Comparison of ENCODE assay signal across 8 cellular contexts in the genomic region with DNA sequence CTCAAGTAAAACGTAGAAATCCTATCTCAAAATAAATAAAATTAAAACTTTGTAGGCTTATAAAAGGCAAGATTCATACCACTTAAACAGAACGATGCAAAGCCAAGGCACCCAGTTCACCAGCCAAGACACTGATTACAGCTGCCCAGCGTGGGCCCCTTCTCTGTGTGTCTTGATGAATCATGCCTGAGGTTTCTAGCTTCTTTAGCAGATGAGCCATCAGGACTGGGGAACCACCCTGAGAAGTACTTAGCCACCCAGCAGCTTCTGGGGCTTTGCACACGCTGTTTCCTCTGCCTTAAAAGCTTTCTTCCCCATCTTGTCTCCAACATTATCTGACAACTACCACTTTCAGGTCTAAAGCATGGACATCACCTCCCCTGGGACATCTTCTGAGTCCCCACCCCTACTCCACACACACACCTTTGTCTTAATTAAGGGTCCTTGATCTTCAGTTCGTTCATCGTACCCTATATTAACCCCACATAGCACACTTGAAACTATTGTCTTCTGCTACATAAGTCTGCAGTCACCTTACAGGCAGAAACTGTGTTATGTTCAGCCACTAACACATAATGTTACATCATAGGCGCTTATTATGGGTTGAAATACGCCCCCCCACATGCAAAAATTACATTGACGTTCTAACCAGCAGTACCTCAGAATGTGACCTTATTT. TPM values are rescaled to one million over a fixed set of nuclear protein-coding genes. Genes with fewer than 3 reads are reported as not detected.
DNase-seq lines count a peak whose midpoint lies in the region; ATAC-seq and TF ChIP-seq lines count a peak whose summit lies in the region.
"Had no signal": no experiment of that assay in that cellular context is flagged by ENCODE, and none has a peak within 500 bp of the region (broad histone marks: within the 10 kb centered on the region; RNA-seq: fewer than 3 reads in every experiment).

No MANE protein-coding gene starts in this region.

- TF ChIP-seq CTCF in WTC11 (IDR thresholded peaks at IDR 0.05), result no peak

- no peaks in the 10 kb centered on the region for H3K9me3 Mint-ChIP-seq in WTC11

- DNase-seq in WTC11 (ENCODE audit: low spot score) (no peak), epithelial cell of prostate (ENCODE audit: low read depth, low spot score) (peak; percentile 91), hippocampal formation (lab: John Stamatoyannopoulos, UW) (no peak), RPMI8226 (no peak)
- DNase-seq in stimulated activated CD8-positive, alpha-beta memory T cell treated with anti-CD3 and anti-CD28 coated beads, Interleukin-4, amount 100 ng/mL, for 48 hours, result peak; percentile 77

- CTCF ChIA-PET in WTC11 (lab: Charles Lee), result interaction anchor here (0.9 to 1.4 kb wide), 3 partner anchors 18 to 86 kb away, joined by 3 read pairs; no protein-coding TSS in a partner anchor

- H3K27ac ChIP-seq in epithelial cell of prostate, result peak overlapping the region; percentile 81

- H3K27me3 Mint-ChIP-seq in WTC11 (ENCODE audit: low read depth), result no peaks in the 10 kb centered on the region; the same call in 1 of the 2 replicates

- no peak overlapping the region for H3K4me3 Mint-ChIP-seq in WTC11

- ATAC-seq in GM18909 (IDR thresholded peaks at IDR 0.05; ENCODE audit: poor library complexity, unreplicated experiment) (peak; percentile 53), HG03469 (IDR thresholded peaks at IDR 0.05; ENCODE audit: unreplicated experiment) (peak; percentile 70), WTC11 (peak; percentile 43)

- H3K4me1 Mint-ChIP-seq in WTC11, result no peaks in the 10 kb centered on the region

- POLR2A ChIA-PET in WTC11 (lab: Charles Lee), result no interaction called here

- no peak overlapping the region for H3K27ac Mint-ChIP-seq in WTC11

- H3K36me3 Mint-ChIP-seq in WTC11, result no peaks in the 10 kb centered on the region

TF ChIP-seq in WTC11, 78 proteins besides CTCF, POLR2A, EP300 and RAD21:
- TF ChIP-seq, protein P1, sequence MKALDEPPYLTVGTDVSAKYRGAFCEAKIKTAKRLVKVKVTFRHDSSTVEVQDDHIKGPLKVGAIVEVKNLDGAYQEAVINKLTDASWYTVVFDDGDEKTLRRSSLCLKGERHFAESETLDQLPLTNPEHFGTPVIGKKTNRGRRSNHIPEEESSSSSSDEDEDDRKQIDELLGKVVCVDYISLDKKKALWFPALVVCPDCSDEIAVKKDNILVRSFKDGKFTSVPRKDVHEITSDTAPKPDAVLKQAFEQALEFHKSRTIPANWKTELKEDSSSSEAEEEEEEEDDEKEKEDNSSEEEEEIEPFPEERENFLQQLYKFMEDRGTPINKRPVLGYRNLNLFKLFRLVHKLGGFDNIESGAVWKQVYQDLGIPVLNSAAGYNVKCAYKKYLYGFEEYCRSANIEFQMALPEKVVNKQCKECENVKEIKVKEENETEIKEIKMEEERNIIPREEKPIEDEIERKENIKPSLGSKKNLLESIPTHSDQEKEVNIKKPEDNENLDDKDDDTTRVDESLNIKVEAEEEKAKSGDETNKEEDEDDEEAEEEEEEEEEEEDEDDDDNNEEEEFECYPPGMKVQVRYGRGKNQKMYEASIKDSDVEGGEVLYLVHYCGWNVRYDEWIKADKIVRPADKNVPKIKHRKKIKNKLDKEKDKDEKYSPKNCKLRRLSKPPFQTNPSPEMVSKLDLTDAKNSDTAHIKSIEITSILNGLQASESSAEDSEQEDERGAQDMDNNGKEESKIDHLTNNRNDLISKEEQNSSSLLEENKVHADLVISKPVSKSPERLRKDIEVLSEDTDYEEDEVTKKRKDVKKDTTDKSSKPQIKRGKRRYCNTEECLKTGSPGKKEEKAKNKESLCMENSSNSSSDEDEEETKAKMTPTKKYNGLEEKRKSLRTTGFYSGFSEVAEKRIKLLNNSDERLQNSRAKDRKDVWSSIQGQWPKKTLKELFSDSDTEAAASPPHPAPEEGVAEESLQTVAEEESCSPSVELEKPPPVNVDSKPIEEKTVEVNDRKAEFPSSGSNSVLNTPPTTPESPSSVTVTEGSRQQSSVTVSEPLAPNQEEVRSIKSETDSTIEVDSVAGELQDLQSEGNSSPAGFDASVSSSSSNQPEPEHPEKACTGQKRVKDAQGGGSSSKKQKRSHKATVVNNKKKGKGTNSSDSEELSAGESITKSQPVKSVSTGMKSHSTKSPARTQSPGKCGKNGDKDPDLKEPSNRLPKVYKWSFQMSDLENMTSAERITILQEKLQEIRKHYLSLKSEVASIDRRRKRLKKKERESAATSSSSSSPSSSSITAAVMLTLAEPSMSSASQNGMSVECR (CRISPR knock-in tag; IDR thresholded peaks at IDR 0.05; ENCODE audit: borderline replicate concordance), result no peak
- TF ChIP-seq EMX1 (CRISPR knock-in tag; IDR thresholded peaks at IDR 0.05) (no peak), SP1 (CRISPR knock-in tag; conservative IDR thresholded peaks at IDR 0.05) (no peak), PRRX2 (CRISPR knock-in tag; IDR thresholded peaks at IDR 0.05) (no peak), FOXJ3 (CRISPR knock-in tag; IDR thresholded peaks at IDR 0.05; ENCODE audit: borderline replicate concordance) (no peak), CREB1 (CRISPR knock-in tag; IDR thresholded peaks at IDR 0.05) (no peak), RORB (CRISPR knock-in tag; IDR thresholded peaks at IDR 0.05) (no peak), FOXP1 (CRISPR knock-in tag; IDR thresholded peaks at IDR 0.05; ENCODE audit: borderline replicate concordance) (no peak), ESRRA (CRISPR knock-in tag; IDR thresholded peaks at IDR 0.05; ENCODE audit: borderline replicate concordance) (no peak), GABPB1 (CRISPR knock-in tag; IDR thresholded peaks at IDR 0.05) (no peak), NFATC4 (CRISPR knock-in tag; IDR thresholded peaks at IDR 0.05) (no peak), TP53 (CRISPR knock-in tag; IDR thresholded peaks at IDR 0.05) (no peak), ZNF219 (CRISPR knock-in tag; IDR thresholded peaks at IDR 0.05; ENCODE audit: borderline replicate concordance) (no peak), ATF1 (CRISPR knock-in tag; IDR thresholded peaks at IDR 0.05) (no peak), JUN (CRISPR knock-in tag; IDR thresholded peaks at IDR 0.05) (no peak), ETV6 (CRISPR knock-in tag; IDR thresholded peaks at IDR 0.05) (no peak)
- TF ChIP-seq, protein P2, sequence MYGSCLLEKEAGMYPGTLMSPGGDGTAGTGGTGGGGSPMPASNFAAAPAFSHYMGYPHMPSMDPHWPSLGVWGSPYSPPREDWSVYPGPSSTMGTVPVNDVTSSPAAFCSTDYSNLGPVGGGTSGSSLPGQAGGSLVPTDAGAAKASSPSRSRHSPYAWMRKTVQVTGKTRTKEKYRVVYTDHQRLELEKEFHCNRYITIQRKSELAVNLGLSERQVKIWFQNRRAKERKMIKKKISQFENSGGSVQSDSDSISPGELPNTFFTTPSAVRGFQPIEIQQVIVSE (CRISPR knock-in tag; IDR thresholded peaks at IDR 0.05; ENCODE audit: borderline replicate concordance), result no peak
- TF ChIP-seq, protein P3, sequence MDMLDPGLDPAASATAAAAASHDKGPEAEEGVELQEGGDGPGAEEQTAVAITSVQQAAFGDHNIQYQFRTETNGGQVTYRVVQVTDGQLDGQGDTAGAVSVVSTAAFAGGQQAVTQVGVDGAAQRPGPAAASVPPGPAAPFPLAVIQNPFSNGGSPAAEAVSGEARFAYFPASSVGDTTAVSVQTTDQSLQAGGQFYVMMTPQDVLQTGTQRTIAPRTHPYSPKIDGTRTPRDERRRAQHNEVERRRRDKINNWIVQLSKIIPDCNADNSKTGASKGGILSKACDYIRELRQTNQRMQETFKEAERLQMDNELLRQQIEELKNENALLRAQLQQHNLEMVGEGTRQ (CRISPR knock-in tag; IDR thresholded peaks at IDR 0.05), result no peak
- TF ChIP-seq, protein P4, sequence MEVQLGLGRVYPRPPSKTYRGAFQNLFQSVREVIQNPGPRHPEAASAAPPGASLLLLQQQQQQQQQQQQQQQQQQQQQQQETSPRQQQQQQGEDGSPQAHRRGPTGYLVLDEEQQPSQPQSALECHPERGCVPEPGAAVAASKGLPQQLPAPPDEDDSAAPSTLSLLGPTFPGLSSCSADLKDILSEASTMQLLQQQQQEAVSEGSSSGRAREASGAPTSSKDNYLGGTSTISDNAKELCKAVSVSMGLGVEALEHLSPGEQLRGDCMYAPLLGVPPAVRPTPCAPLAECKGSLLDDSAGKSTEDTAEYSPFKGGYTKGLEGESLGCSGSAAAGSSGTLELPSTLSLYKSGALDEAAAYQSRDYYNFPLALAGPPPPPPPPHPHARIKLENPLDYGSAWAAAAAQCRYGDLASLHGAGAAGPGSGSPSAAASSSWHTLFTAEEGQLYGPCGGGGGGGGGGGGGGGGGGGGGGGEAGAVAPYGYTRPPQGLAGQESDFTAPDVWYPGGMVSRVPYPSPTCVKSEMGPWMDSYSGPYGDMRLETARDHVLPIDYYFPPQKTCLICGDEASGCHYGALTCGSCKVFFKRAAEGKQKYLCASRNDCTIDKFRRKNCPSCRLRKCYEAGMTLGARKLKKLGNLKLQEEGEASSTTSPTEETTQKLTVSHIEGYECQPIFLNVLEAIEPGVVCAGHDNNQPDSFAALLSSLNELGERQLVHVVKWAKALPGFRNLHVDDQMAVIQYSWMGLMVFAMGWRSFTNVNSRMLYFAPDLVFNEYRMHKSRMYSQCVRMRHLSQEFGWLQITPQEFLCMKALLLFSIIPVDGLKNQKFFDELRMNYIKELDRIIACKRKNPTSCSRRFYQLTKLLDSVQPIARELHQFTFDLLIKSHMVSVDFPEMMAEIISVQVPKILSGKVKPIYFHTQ (CRISPR knock-in tag; IDR thresholded peaks at IDR 0.05), result no peak

RNA-seq across cellular contexts. Expression of a gene that starts 8.7 kb away (rescaled TPM):
- 3.0 to 3.7 TPM (median 3.6 TPM) in 3 replicates for total RNA-seq in WTC11 (2021)

RNA-seq across cellular contexts. Expression of a gene that starts 17.2 kb away (rescaled TPM):
- total RNA-seq in WTC11 (2021), result not detected in 3 replicates
- total RNA-seq: T-helper 2 cell treated with Interferon-gamma antibody and Interleukin-4, amounts not matched to agents 100 ng/mL and 5 ng/mL, for 36 hours had no signal

RNA-seq across cellular contexts. Expression of a gene that starts 19.6 kb away (rescaled TPM):
- 0.18 TPM in 1 of 3 replicates, not detected in the others for total RNA-seq in WTC11 (2021)
- total RNA-seq: T-helper 2 cell treated with Interferon-gamma antibody and Interleukin-4, amounts not matched to agents 100 ng/mL and 5 ng/mL, for 36 hours had no signal

Comparison
In these comparisons a context has a peak if more than half of its experiments do, and no peak if none do; other contexts are left out.
1. DNase-seq: peak in epithelial cell of prostate (single experiment) and stimulated activated CD8-positive, alpha-beta memory T cell treated with anti-CD3 and anti-CD28 coated beads, Interleukin-4, amount 100 ng/mL, for 48 hours (single experiment); none in WTC11 (single experiment), hippocampal formation (0 of 2) and RPMI8226 (single experiment).
2. Peak in every context shown above with its lines, with median percentiles within 50 percentile points of each other: ATAC-seq.